18 cellular contexts compared by ENCODE assay signal in the genomic region with DNA sequence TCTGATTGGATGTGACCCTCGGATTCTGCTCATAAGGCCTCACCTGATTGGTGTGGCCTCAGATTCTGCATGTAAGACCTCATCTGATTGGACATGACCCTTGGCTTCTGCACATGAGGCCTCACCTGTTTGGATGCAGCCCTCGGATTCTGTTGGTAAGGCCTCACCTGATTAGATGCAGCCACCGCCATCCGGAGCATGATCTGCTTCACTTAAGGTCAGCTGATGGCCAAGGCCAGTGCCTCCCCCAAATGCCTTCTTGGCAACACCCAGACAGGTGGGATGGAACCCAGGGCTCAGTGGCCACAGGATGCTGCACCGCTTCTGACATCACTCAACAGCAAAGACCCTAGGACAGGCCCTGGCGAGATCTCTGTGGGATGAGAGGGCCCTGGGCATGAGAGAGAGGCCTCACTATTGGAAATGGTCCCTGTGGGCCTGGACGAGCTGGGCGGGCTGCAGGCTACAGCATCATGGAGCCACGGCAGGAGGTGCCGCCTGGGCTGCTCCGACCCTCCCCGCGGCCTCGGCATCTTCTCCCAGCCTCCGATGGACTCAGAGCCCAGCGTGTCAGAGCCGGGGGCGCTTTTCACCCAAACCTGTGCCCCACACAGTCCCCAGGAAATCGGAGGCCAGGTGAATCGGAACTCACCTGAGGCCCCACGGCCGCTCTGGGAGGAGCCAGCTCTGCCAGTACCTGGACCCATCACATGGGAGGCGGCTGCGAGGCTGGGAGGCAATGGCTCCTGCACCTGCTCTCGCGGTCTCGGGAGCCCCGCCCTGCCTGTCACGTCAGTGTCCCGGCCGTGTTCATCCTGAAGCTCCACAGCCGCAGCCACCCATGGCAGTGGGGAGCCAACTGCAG.
DNase-seq lines count a peak whose midpoint lies in the region; ATAC-seq, FAIRE-seq and TF ChIP-seq lines count a peak whose summit lies in the region.
"Had no signal": no experiment of that assay in that cellular context is flagged by ENCODE, and none has a peak within 500 bp of the region (broad histone marks: within the 10 kb centered on the region; RNA-seq: fewer than 3 reads in every experiment).

No MANE protein-coding gene starts in this region.

- H3K9ac ChIP-seq in HepG2 (ENCODE audit: insufficient read depth, low read depth, low read length) (no peak overlapping the region), K562 (ENCODE audit: insufficient read depth in 1 of 2, low read depth in 2 of 2, low read length in 2 of 2) (no peak overlapping the region), neural cell (ENCODE audit: low read length) (no peak overlapping the region)

- no peaks in the 10 kb centered on the region for H3K9me3 ChIP-seq in HepG2 (ENCODE audit: low read length)
- H3K9me3 ChIP-seq in right lobe of liver = no peaks in the 10 kb centered on the region
- no peaks in the 10 kb centered on the region for H3K9me3 ChIP-seq in K562 (replicated peaks; ENCODE audit: control insufficient read depth, insufficient read depth, low read depth, low read length)
- no peaks in the 10 kb centered on the region for H3K9me3 ChIP-seq in neural cell (ENCODE audit: low read length)
- no peaks in the 10 kb centered on the region for H3K9me3 ChIP-seq in testis

- H3K4me1 ChIP-seq in HepG2 (ENCODE audit: insufficient read depth, low read length) = no peaks in the 10 kb centered on the region
- no peaks in the 10 kb centered on the region for H3K4me1 ChIP-seq in right lobe of liver
- peaks cover 6 to 68% of the 10 kb centered on the region in 2 experiments; a peak in 4 of 5 replicates for H3K4me1 ChIP-seq in K562 (replicated peaks in 1 of 2; ENCODE audit: control insufficient read depth in 2 of 2, insufficient read depth in 2 of 2, low read length in 2 of 2)
- H3K4me1 ChIP-seq in testis = peaks cover 6% of the 10 kb centered on the region

- TF ChIP-seq POLR2A in HepG2 (IDR thresholded peaks at IDR 0.05; ENCODE audit: insufficient read depth in 1 of 2, low read depth in 2 of 2, low read length in 2 of 2) (no peak), right lobe of liver (IDR thresholded peaks at IDR 0.05) (no peak), K562 (conservative IDR thresholded peaks at IDR 0.05) (no peak), testis (IDR thresholded peaks at IDR 0.05) (no peak)

- no peaks in the 10 kb centered on the region for H3K9me1 ChIP-seq in K562 (ENCODE audit: control insufficient read depth, insufficient read depth, low read length)

- TF ChIP-seq EP300 in HepG2 (IDR thresholded peaks at IDR 0.05; ENCODE audit: low read depth in 2 of 2, low read length in 2 of 2) (no peak), HepG2 (CRISPR knock-in tag; IDR thresholded peaks at IDR 0.05; ENCODE audit: borderline replicate concordance) (no peak), K562 (IDR thresholded peaks at IDR 0.05; ENCODE audit: low read length) (no peak), neural cell (conservative IDR thresholded peaks at IDR 0.05; ENCODE audit: poor library complexity, severe bottlenecking) (no peak)

- H3K4me3 ChIP-seq in HepG2 (replicated peaks in 1 of 3; ENCODE audit: insufficient read depth in 1 of 3, low read depth in 2 of 3, low read length in 3 of 3) (no peak overlapping the region), right lobe of liver (no peak overlapping the region), K562 (no peak overlapping the region), neural cell (ENCODE audit: low read length) (peak overlapping the region; percentile 23), testis (peak overlapping the region in 1 of 2 donors; percentile 14)
- H3K4me3 ChIP-seq: GM12878, GM23338 had no signal

- H3K9me2 ChIP-seq in neural cell (ENCODE audit: insufficient read depth, low read length) = no peaks in the 10 kb centered on the region

- H3K27me3 ChIP-seq in HepG2 (ENCODE audit: control insufficient read depth in 1 of 2, insufficient read depth in 2 of 2, low read length in 2 of 2) = peaks cover 11 to 71% of the 10 kb centered on the region in 2 experiments; a peak in 4 of 5 replicates
- no peaks in the 10 kb centered on the region for H3K27me3 ChIP-seq in right lobe of liver
- no peaks in the 10 kb centered on the region for H3K27me3 ChIP-seq in K562 (ENCODE audit: control insufficient read depth in 2 of 2, insufficient read depth in 2 of 2, low read length in 2 of 2)
- H3K27me3 ChIP-seq in neural cell (ENCODE audit: insufficient read depth, low read depth, low read length) = no peaks in the 10 kb centered on the region
- no peaks in the 10 kb centered on the region for H3K27me3 ChIP-seq in testis

- H3K36me3 ChIP-seq in HepG2 (replicated peaks in 1 of 2; ENCODE audit: control insufficient read depth in 1 of 2, insufficient read depth in 2 of 2, low read length in 2 of 2) = no peaks in the 10 kb centered on the region
- no peaks in the 10 kb centered on the region for H3K36me3 ChIP-seq in right lobe of liver
- H3K36me3 ChIP-seq in K562 (ENCODE audit: control insufficient read depth, insufficient read depth, low read length) = no peaks in the 10 kb centered on the region
- H3K36me3 ChIP-seq in neural cell (ENCODE audit: insufficient read depth, low read length) = no peaks in the 10 kb centered on the region
- H3K36me3 ChIP-seq in testis (ENCODE audit: low read depth, missing control alignments) = no peaks in the 10 kb centered on the region

- CTCF ChIA-PET in HepG2 (lab: Yijun Ruan, JAX; ENCODE audit: low intra/inter-chr PET ratio, low total read pairs) (no interaction called here), K562 (lab: Yijun Ruan, JAX; ENCODE audit: low intra/inter-chr PET ratio) (no interaction called here)

- TF ChIP-seq CTCF in HepG2 (CRISPR knock-in tag; IDR thresholded peaks at IDR 0.05) (no peak), right lobe of liver (IDR thresholded peaks at IDR 0.05) (no peak), K562 (IDR thresholded peaks at IDR 0.05 in 2 of 3, conservative IDR thresholded peaks at IDR 0.05 in 1 of 3; ENCODE audit: insufficient read depth in 2 of 3, low read depth in 1 of 3, low read length in 3 of 3) (no peak), neural cell (IDR thresholded peaks at IDR 0.05; ENCODE audit: poor library complexity, severe bottlenecking) (no peak), testis (IDR thresholded peaks at IDR 0.05) (no peak)

- ATAC-seq in HepG2 (no peak), right lobe of liver (no peak), K562 (no peak), GM18873 (IDR thresholded peaks at IDR 0.05; ENCODE audit: low FRiP score, unreplicated experiment) (no peak)
- ATAC-seq: GM12878, GM23338 had no signal

- no peak for FAIRE-seq in HepG2 (lab: Jason Lieb, UNC)
- no peak for FAIRE-seq in K562 (lab: Jason Lieb, UNC)
- FAIRE-seq: D721Med, GM12878 had no signal

- H3K27ac ChIP-seq in HepG2 (ENCODE audit: extremely low read length, insufficient read depth, low read length) (no peak overlapping the region), right lobe of liver (no peak overlapping the region), K562 (ENCODE audit: extremely low read depth, low read depth, low read length) (no peak overlapping the region), neural cell (ENCODE audit: low read length) (no peak overlapping the region), testis (no peak overlapping the region)

- H2AFZ ChIP-seq in HepG2 (ENCODE audit: low read length) (no peak overlapping the region), K562 (ENCODE audit: low read depth, low read length) (no peak overlapping the region), neural cell (ENCODE audit: low read depth, low read length) (no peak overlapping the region)
- H2AFZ ChIP-seq: GM23338 had no signal

- no peak overlapping the region for H3K4me2 ChIP-seq in HepG2 (ENCODE audit: low read depth, low read length)
- no peak overlapping the region for H3K4me2 ChIP-seq in K562 (ENCODE audit: insufficient read depth, low read length)
- H3K4me2 ChIP-seq in neural cell (ENCODE audit: low read length) = no peak overlapping the region
- H3K4me2 ChIP-seq: GM23338 had no signal

- DNase-seq in HepG2 (ENCODE audit: low spot score) = no peak
- DNase-seq in right lobe of liver = no peak
- DNase-seq in K562 (ENCODE audit: extremely low read depth in 1 of 4, low spot score in 3 of 4) = no peak
- DNase-seq in testis = peak; percentile 52
- no peak for DNase-seq in HT-29 (ENCODE audit: low spot score)
- no peak for DNase-seq in NCI-H1092 treated with DMSO at 0.1 percent for 48 hours (lab: John Stamatoyannopoulos, UW)
- DNase-seq: C1 segment of cervical spinal cord; CD4-positive, alpha-beta memory T cell; DMS 273 treated with DMSO at 0.1 percent for 48 hours; DMS79; GDM1; H9; HFFc6 had no signal

- in situ Hi-C loops in HepG2 (cut with HindIII; ENCODE audit: extremely low pct_ligation_motif_present, low pct_unique_long_range_greater_than_20kb) = no loop called here
- in situ Hi-C loops in K562 (cut with MboI) = no loop called here

- intact Hi-C loops in HepG2 (cut with micrococcal nuclease; ENCODE audit: unreplicated experiment) = no loop called here
- intact Hi-C loops in right lobe of liver (cut with DNase I) = no loop called here
- intact Hi-C loops in K562 (cut with micrococcal nuclease) = no loop called here
- intact Hi-C loops in testis (cut with DNase I; ENCODE audit: low total_unique reads) = no loop called here

- POLR2A ChIA-PET in HepG2 (lab: Yijun Ruan, JAX) = no interaction called here
- POLR2A ChIA-PET in K562 (lab: Yijun Ruan, JAX) = interaction anchor here (0.6 kb wide), 1 partner anchor 188 kb away, joined by 3 read pairs; no protein-coding TSS in a partner anchor

- WGBS in HepG2 (ENCODE audit: low lambda C conversion rate) = 48% methylated on average over 4 of the region's 32 CpGs
- 100% methylated on average over 1 of the region's 32 CpGs for WGBS in right lobe of liver (ENCODE audit: insufficient coverage, low coverage, low lambda C conversion rate, missing lambda C conversion rate)
- WGBS in K562 (ENCODE audit: insufficient coverage, low coverage, missing lambda C conversion rate) = 57% methylated on average over 23 of the region's 32 CpGs
- 80 to 90% methylated on average over 24 to 28 of the region's 32 CpGs for WGBS in testis, 2 donors

- H3F3A ChIP-seq in neural cell (ENCODE audit: insufficient read depth, low read length, poor library complexity, severe bottlenecking) = no peaks in the 10 kb centered on the region

- TF ChIP-seq RAD21 in HepG2 (CRISPR knock-in tag; IDR thresholded peaks at IDR 0.05) = no peak
- TF ChIP-seq RAD21 in K562 (CRISPR knock-in tag; conservative IDR thresholded peaks at IDR 0.05 in 1 of 2, IDR thresholded peaks at IDR 0.05 in 1 of 2) = no peak
- TF ChIP-seq RAD21 in neural cell (conservative IDR thresholded peaks at IDR 0.05) = no peak

- no peaks in the 10 kb centered on the region; the same call in 1 of the 2 replicates for H4K20me1 ChIP-seq in HepG2 (ENCODE audit: insufficient read depth, low read length)
- no peaks in the 10 kb centered on the region for H4K20me1 ChIP-seq in K562 (replicated peaks; ENCODE audit: control insufficient read depth, insufficient read depth, low read length)
- no peaks in the 10 kb centered on the region for H4K20me1 ChIP-seq in neural cell (ENCODE audit: insufficient read depth)

- H3K79me2 ChIP-seq in HepG2 (ENCODE audit: insufficient read depth, low read length) = no peaks in the 10 kb centered on the region
- no peaks in the 10 kb centered on the region for H3K79me2 ChIP-seq in K562 (ENCODE audit: control insufficient read depth, insufficient read depth, low read length)
- no peaks in the 10 kb centered on the region for H3K79me2 ChIP-seq in neural cell (replicated peaks; ENCODE audit: insufficient read depth, low read length)

- BruUV-seq in HepG2 (replicated peaks; lab: Mats Ljungman, UMichigan) (no TSS peak), K562 (replicated peaks; lab: Mats Ljungman, UMichigan) (no TSS peak)
